ENCODE assay signal across 1 cellular context in genomic region chr22:35819421-35819820, GRCh38.
TF ChIP-seq lines count a peak whose summit lies in the region.

No MANE protein-coding gene starts in this region.

TF ChIP-seq in HepG2, 621 proteins besides CTCF, POLR2A, EP300 and RAD21 (continued from another document):
- TF ChIP-seq ARID5B (CRISPR knock-in tag; IDR thresholded peaks at IDR 0.05) (peak; percentile 64), PAXIP1 (CRISPR knock-in tag; conservative IDR thresholded peaks at IDR 0.05) (0 out of 2 replicates have a peak, but pooled peaks have one; percentile 36), FOXA3 (CRISPR knock-in tag; IDR thresholded peaks at IDR 0.05) (0 out of 2 replicates have a peak, but pooled peaks have one; percentile 36), NR2F6 (IDR thresholded peaks at IDR 0.05) (0 out of 2 replicates have a peak, but pooled peaks have one; percentile 14), NR2F6 (CRISPR knock-in tag; IDR thresholded peaks at IDR 0.05) (no peak), SOX13 (IDR thresholded peaks at IDR 0.05) (no peak), SOX13 (CRISPR knock-in tag; conservative IDR thresholded peaks at IDR 0.05 in 1 of 2, IDR thresholded peaks at IDR 0.05 in 1 of 2) (peak in 1 of 2 experiments; percentile 16; a peak in 1 of 4 replicates), GATAD2A (CRISPR knock-in tag; IDR thresholded peaks at IDR 0.05) (peak; percentile 82), TEAD3 (CRISPR knock-in tag; optimal IDR thresholded peaks at IDR 0.05; ENCODE audit: borderline replicate concordance) (peak; percentile 58), HNF4G (IDR thresholded peaks at IDR 0.05; ENCODE audit: borderline replicate concordance, low read depth, low read length) (0 out of 2 replicates have a peak, but pooled peaks have one; percentile 15), HNF4G (CRISPR knock-in tag; IDR thresholded peaks at IDR 0.05; ENCODE audit: borderline replicate concordance, low read depth) (no peak), ARID3A (IDR thresholded peaks at IDR 0.05; ENCODE audit: low read depth, low read length) (peak; percentile 78), ZNF768 (CRISPR knock-in tag; IDR thresholded peaks at IDR 0.05) (no peak), ATF4 (CRISPR knock-in tag; IDR thresholded peaks at IDR 0.05) (0 out of 4 replicates have a peak, but pooled peaks of 1 of the 2 experiments have one; percentile 33), FOXA1 (IDR thresholded peaks at IDR 0.05) (no peak), FOXA1 (CRISPR knock-in tag; IDR thresholded peaks at IDR 0.05) (0 out of 2 replicates have a peak, but pooled peaks have one; percentile 8), ZNF318 (CRISPR knock-in tag; IDR thresholded peaks at IDR 0.05) (no peak), ZNF558 (CRISPR knock-in tag; IDR thresholded peaks at IDR 0.05; ENCODE audit: borderline replicate concordance) (no peak), CENPX (CRISPR knock-in tag; IDR thresholded peaks at IDR 0.05) (no peak), HNF4A (CRISPR knock-in tag; IDR thresholded peaks at IDR 0.05) (peak; percentile 52), RARG (CRISPR knock-in tag; IDR thresholded peaks at IDR 0.05; ENCODE audit: low read depth) (no peak)
